In genomic region chr16:77199211-77199610, GRCh38 we compare ENCODE assay signal across 26 cellular contexts. TPM values are rescaled to one million over a fixed set of nuclear protein-coding genes. Genes with fewer than 3 reads are reported as not detected.
"Had no signal": no experiment of that assay in that cellular context is flagged by ENCODE, and none has a peak within 500 bp of the region (broad histone marks: within the 10 kb centered on the region; RNA-seq: fewer than 3 reads in every experiment).

Gene SYCE1L (plus strand): TSS chr16:77199408. CDS start chr16:77199452, 44 bp downstream.

- H3K27me3 ChIP-seq: body of pancreas, sigmoid colon, stomach, suprapubic skin had no signal

- H3K9me3 Mint-ChIP-seq: activated naive CD4-positive, alpha-beta T cell treated with anti-CD3 and anti-CD28 coated beads, Interleukin-2, amount 10 ng/mL, durations not matched to agents 7 days and 5 days; activated T-cell treated with anti-CD3 and anti-CD28 coated beads, Interleukin-2, amount 50 U/mL, for 72 hours; memory B cell; stimulated activated memory B cell treated with anti-CD40 and anti-IgM and Interleukin-4, amounts not matched to agents 10 μg/mL and 1 μg/mL and 100 μg/mL, for 72 hours; T-helper 1 cell treated with Interleukin-12 subunit alpha and Interleukin-12 subunit beta and Interleukin-4 antibody, amounts not matched to agents 30 μg/mL and 1 μg/mL, for 36 hours; WTC11 had no signal

- H3K4me3 ChIP-seq: body of pancreas, sigmoid colon, smooth muscle cell, stomach, suprapubic skin had no signal

- H3K27me3 Mint-ChIP-seq: activated CD4-positive, alpha-beta T cell treated with anti-CD3 and anti-CD28 coated beads for 36 hours; activated naive CD4-positive, alpha-beta T cell treated with anti-CD3 and anti-CD28 coated beads, Interleukin-2, amount 10 ng/mL, durations not matched to agents 7 days and 5 days; memory B cell; stimulated activated memory B cell treated with anti-CD40 and anti-IgM and Interleukin-4, amounts not matched to agents 10 μg/mL and 1 μg/mL and 100 μg/mL, for 72 hours had no signal

- H3K4me1 ChIP-seq: body of pancreas, sigmoid colon, suprapubic skin had no signal

- H3K27ac Mint-ChIP-seq: activated CD4-positive, alpha-beta T cell treated with anti-CD3 and anti-CD28 coated beads for 36 hours; activated naive CD4-positive, alpha-beta T cell treated with anti-CD3 and anti-CD28 coated beads, Interleukin-2, amount 10 ng/mL, durations not matched to agents 7 days and 5 days; activated T-cell treated with anti-CD3 and anti-CD28 coated beads, Interleukin-2, amount 50 U/mL, for 72 hours; memory B cell; stimulated activated memory B cell treated with anti-CD40 and anti-IgM and Interleukin-4, amounts not matched to agents 10 μg/mL and 1 μg/mL and 100 μg/mL, for 72 hours; T-helper 1 cell treated with Interleukin-12 subunit alpha and Interleukin-12 subunit beta and Interleukin-4 antibody, amounts not matched to agents 30 μg/mL and 1 μg/mL, for 36 hours; WTC11 had no signal

- H3K27ac ChIP-seq: body of pancreas, sigmoid colon, stomach, suprapubic skin had no signal

- H3K4me1 Mint-ChIP-seq: WTC11 had no signal

- DNase-seq: activated CD4-positive, alpha-beta T cell treated with anti-CD3 and anti-CD28 coated beads for 36 hours; activated CD4-positive, alpha-beta T cell treated with anti-CD3 and anti-CD28 coated beads, Interleukin-2, amount 50 U/mL, for 48 hours; activated effector memory CD4-positive, alpha-beta T cell treated with Interleukin-2 at 50 U/mL for 16 hours; activated naive CD4-positive, alpha-beta T cell treated with anti-CD3 and anti-CD28 coated beads, Interleukin-2, amount 10 ng/mL, durations not matched to agents 7 days and 5 days; activated T-cell treated with anti-CD3 and anti-CD28 coated beads, Interleukin-2, amount 50 U/mL, for 72 hours; anterior cingulate cortex; body of pancreas; dermis blood vessel endothelial cell; effector CD8-positive, alpha-beta T cell; foreskin melanocyte; head of caudate nucleus; hypothalamus; left ventricle myocardium superior; occipital lobe; sigmoid colon; stimulated activated CD4-positive, alpha-beta T cell treated with anti-CD3 and anti-CD28 coated beads, Interleukin-15, amount 100 ng/mL, for 24 hours; stomach; T1000; trophoblast cell had no signal

- H3K9me3 ChIP-seq: body of pancreas, sigmoid colon, stomach, suprapubic skin had no signal

- H3K4me3 Mint-ChIP-seq: activated CD4-positive, alpha-beta T cell treated with anti-CD3 and anti-CD28 coated beads for 36 hours; activated naive CD4-positive, alpha-beta T cell treated with anti-CD3 and anti-CD28 coated beads, Interleukin-2, amount 10 ng/mL, durations not matched to agents 7 days and 5 days; activated T-cell treated with anti-CD3 and anti-CD28 coated beads, Interleukin-2, amount 50 U/mL, for 72 hours; memory B cell; stimulated activated memory B cell treated with anti-CD40 and anti-IgM and Interleukin-4, amounts not matched to agents 10 μg/mL and 1 μg/mL and 100 μg/mL, for 72 hours; T-helper 1 cell treated with Interleukin-12 subunit alpha and Interleukin-12 subunit beta and Interleukin-4 antibody, amounts not matched to agents 30 μg/mL and 1 μg/mL, for 36 hours; WTC11 had no signal

- ATAC-seq: activated CD4-positive, alpha-beta T cell treated with anti-CD3 and anti-CD28 coated beads for 36 hours; activated T-cell treated with anti-CD3 and anti-CD28 coated beads, Interleukin-2, amount 50 U/mL, for 72 hours; body of pancreas; esophagus mucosa; left ventricle myocardium superior; stimulated activated memory B cell treated with anti-CD40 and anti-IgM and Interleukin-4, amounts not matched to agents 10 μg/mL and 1 μg/mL and 100 μg/mL, for 72 hours; WTC11 had no signal

RNA-seq across cellular contexts. Expression of gene SYCE1L, which starts in this region (rescaled TPM):
- total RNA-seq: occipital lobe had no signal
